Comparison of ENCODE assay signal across 7 cellular contexts in the genomic region with DNA sequence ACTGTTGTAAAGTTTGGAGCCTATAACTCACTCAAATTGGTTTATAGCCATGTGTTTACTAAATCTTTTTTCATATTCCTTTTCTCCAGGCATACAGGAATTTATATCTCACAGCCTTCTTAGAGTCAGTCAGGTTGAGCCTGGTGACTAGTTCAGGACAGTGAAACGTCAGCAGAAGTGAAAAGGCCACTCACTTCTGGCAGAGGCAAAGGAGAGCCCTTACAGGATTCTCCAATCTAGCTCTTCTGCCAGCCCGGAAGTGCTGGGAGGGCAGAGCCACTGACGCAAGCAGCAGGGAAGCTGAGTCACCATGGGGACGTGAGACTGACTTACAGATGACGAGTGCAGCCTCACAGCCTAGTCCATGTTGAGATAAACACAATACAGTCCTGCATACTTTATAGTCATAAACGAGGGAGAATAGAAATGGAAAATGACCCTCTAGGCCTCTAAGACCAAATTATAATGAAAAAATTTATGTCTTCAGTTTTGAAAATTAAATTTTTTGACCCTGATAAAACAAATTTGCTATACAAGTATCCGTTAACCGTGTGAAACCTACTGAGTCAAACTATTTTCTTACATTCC. TPM values are rescaled to one million over a fixed set of nuclear protein-coding genes. Genes with fewer than 3 reads are reported as not detected.
DNase-seq lines count a peak whose midpoint lies in the region; ATAC-seq and TF ChIP-seq lines count a peak whose summit lies in the region.

No MANE protein-coding gene starts in this region.

- no peaks in the 10 kb centered on the region for H3K9me3 Mint-ChIP-seq in chondrocyte (ENCODE audit: low read depth)

- ATAC-seq in GM18858 (IDR thresholded peaks at IDR 0.05; ENCODE audit: unreplicated experiment) (peak; percentile 59), HG03175 (IDR thresholded peaks at IDR 0.05; ENCODE audit: unreplicated experiment) (peak; percentile 48)

- peaks cover 50% of the 10 kb centered on the region for H3K4me1 Mint-ChIP-seq in chondrocyte (ENCODE audit: low read depth)

- H3K4me3 Mint-ChIP-seq in chondrocyte (ENCODE audit: unreplicated experiment) = no peak overlapping the region

- H3K36me3 Mint-ChIP-seq in chondrocyte (ENCODE audit: low read depth) = no peaks in the 10 kb centered on the region

- H3K27ac Mint-ChIP-seq in chondrocyte (ENCODE audit: unreplicated experiment) = peak overlapping the region; percentile 90

- TF ChIP-seq CTCF in chondrocyte (IDR thresholded peaks at IDR 0.05) = no peak

- no peaks in the 10 kb centered on the region for H3K27me3 Mint-ChIP-seq in chondrocyte (ENCODE audit: low read depth)

- peak; percentile 89 for DNase-seq in NCI-H446 treated with DMSO at 0.1 percent for 48 hours (lab: John Stamatoyannopoulos, UW)
- peak; percentile 68 to 72 for DNase-seq in activated CD4-positive, alpha-beta T cell treated with anti-CD3 and anti-CD28 coated beads for 24 hours (ENCODE audit: low read depth in 2 of 2)
- DNase-seq in chondrocyte (ENCODE audit: low spot score) = no peak
- DNase-seq in kidney tubule cell (ENCODE audit: low spot score) = peak; percentile 98
- DNase-seq in stimulated activated CD4-positive, alpha-beta T cell treated with anti-CD3 and anti-CD28 coated beads, Interleukin-1b, Interleukin-23, amount 100 ng/mL, for 1 hour (ENCODE audit: low read depth in 2 of 2) = peak; percentile 38 to 48

RNA-seq across cellular contexts. Expression of gene PXT1, which starts 1.3 kb away (rescaled TPM):
- not detected in 3 replicates for total RNA-seq in chondrocyte

RNA-seq across cellular contexts. Expression of gene KCTD20, which starts 1.4 kb away (rescaled TPM):
- total RNA-seq in chondrocyte = 76.0 to 92.4 TPM (median 89.1 TPM) in 3 replicates

RNA-seq across cellular contexts. Expression of gene ETV7, which starts 53.9 kb away (rescaled TPM):
- total RNA-seq in chondrocyte = not detected in 3 replicates
